In genomic region chr19:6738726-6739389, GRCh38 we compare ENCODE assay signal across 8 cellular contexts. TPM values are rescaled to one million over a fixed set of nuclear protein-coding genes. Genes with fewer than 3 reads are reported as not detected.
DNase-seq lines count a peak whose midpoint lies in the region; ATAC-seq and TF ChIP-seq lines count a peak whose summit lies in the region.

No MANE protein-coding gene starts in this region.

- H3K27me3 ChIP-seq in prostate gland (replicated peaks; ENCODE audit: insufficient read depth): no peaks in the 10 kb centered on the region

- intact Hi-C loops in prostate gland (cut with DNase I): loop anchor here (5.0 to 10.0 kb wide), 2 partner anchors 123 to 204 kb away; partner anchors contain the start of gene TNFSF9

- no peak for ATAC-seq in HG03039 (IDR thresholded peaks at IDR 0.05; ENCODE audit: unreplicated experiment)

- H3K4me1 ChIP-seq in prostate gland (replicated peaks): peaks cover 20% of the 10 kb centered on the region

- 4% methylated on average over 26 of the region's 26 CpGs for WGBS in prostate gland

- TF ChIP-seq CTCF in fibroblast of villous mesenchyme (IDR thresholded peaks at IDR 0.05; ENCODE audit: insufficient read depth, low read depth, low read length) (no peak), prostate gland (IDR thresholded peaks at IDR 0.05) (no peak)

- peak; percentile 9 for TF ChIP-seq POLR2A in prostate gland (IDR thresholded peaks at IDR 0.05)

- H3K4me3 ChIP-seq in fibroblast of villous mesenchyme (ENCODE audit: low read depth, low read length): peak overlapping the region; percentile 55
- peak overlapping the region; percentile 15 to 69 for H3K4me3 ChIP-seq in prostate gland

- no peaks in the 10 kb centered on the region for H3K36me3 ChIP-seq in prostate gland

- H3K9me3 ChIP-seq in prostate gland: no peaks in the 10 kb centered on the region

- peak overlapping the region; percentile 91 to 93 for H3K27ac ChIP-seq in prostate gland

- peak; percentile 24 for DNase-seq in activated naive CD4-positive, alpha-beta T cell treated with Interleukin-2 at 50 U/mL for 16 hours
- DNase-seq in activated naive CD4-positive, alpha-beta T cell treated with anti-CD3 and anti-CD28 coated beads, Interleukin-2, amount 50 U/mL, for 16 hours: no peak
- peak; percentile 39 for DNase-seq in activated CD8-positive, alpha-beta memory T cell treated with anti-CD3 and anti-CD28 coated beads, Interleukin-2, amount 50 U/mL, for 4 hours
- DNase-seq in fibroblast of villous mesenchyme (ENCODE audit: low read depth): no peak
- DNase-seq in prostate gland (ENCODE audit: low spot score): peak; percentile 41
- no peak for DNase-seq in 8988T
- DNase-seq in GM19240 (ENCODE audit: insufficient read length, low spot score): no peak

RNA-seq across cellular contexts. Expression of gene TRIP10, which starts 0.6 kb away (rescaled TPM):
- 49.9 and 50.1 TPM in 2 replicates for total RNA-seq in fibroblast of villous mesenchyme
- total RNA-seq in prostate gland: 10 to 100 TPM; 37.0 to 74.2 TPM

RNA-seq across cellular contexts. Expression of gene GPR108, which starts 1.5 kb away (rescaled TPM):
- 28.3 and 34.1 TPM in 2 replicates for total RNA-seq in fibroblast of villous mesenchyme
- 10 to 100 TPM; 62.7 to 98.0 TPM for total RNA-seq in prostate gland

RNA-seq across cellular contexts. Expression of gene C3, which starts 18.4 kb away (rescaled TPM):
- total RNA-seq in fibroblast of villous mesenchyme (1.6 and 76.0 TPM in 2 replicates), prostate gland (100 to 1,000 TPM in 1 of 2 donors, 10 to 100 TPM in 1; 95.1 to 165 TPM)

RNA-seq across cellular contexts. Expression of gene SH2D3A, which starts 28.4 kb away (rescaled TPM):
- total RNA-seq in fibroblast of villous mesenchyme (under 0.01 TPM in 1 of 2 replicates, not detected in the other), prostate gland (10 to 100 TPM; 35.5 to 45.1 TPM)

RNA-seq across cellular contexts. Expression of gene VAV1, which starts 33.6 kb away (rescaled TPM):
- not detected in 2 replicates for total RNA-seq in fibroblast of villous mesenchyme
- total RNA-seq in prostate gland: 1 to 10 TPM; 3.6 to 4.8 TPM

Comparison
In these comparisons a context has a peak if more than half of its experiments do, and no peak if none do; other contexts are left out.
1. DNase-seq: peak in activated naive CD4-positive, alpha-beta T cell treated with Interleukin-2 at 50 U/mL for 16 hours (single experiment), activated CD8-positive, alpha-beta memory T cell treated with anti-CD3 and anti-CD28 coated beads, Interleukin-2, amount 50 U/mL, for 4 hours (single experiment) and prostate gland (single experiment); none in activated naive CD4-positive, alpha-beta T cell treated with anti-CD3 and anti-CD28 coated beads, Interleukin-2, amount 50 U/mL, for 16 hours (single experiment), fibroblast of villous mesenchyme (single experiment), 8988T (single experiment) and GM19240 (single experiment).